8 cellular contexts compared by ENCODE assay signal in genomic region chr2:202609381-202610145, GRCh38. TPM values are rescaled to one million over a fixed set of nuclear protein-coding genes. Genes with fewer than 3 reads are reported as not detected.
DNase-seq lines count a peak whose midpoint lies in the region; ATAC-seq and TF ChIP-seq lines count a peak whose summit lies in the region.

No MANE protein-coding gene starts in this region.

- peak; percentile 46 for DNase-seq in CD14-positive monocyte (ENCODE audit: low spot score)
- DNase-seq in epidermal melanocyte (ENCODE audit: insufficient read length, low spot score), result peak; percentile 59
- no peak for DNase-seq in GOT3 (lab: John Stamatoyannopoulos, UW)
- no peak for DNase-seq in thyroid gland
- DNase-seq in ovary, result no peak
- no peak for DNase-seq in KBM-7

- H3K4me3 ChIP-seq in thyroid gland (replicated peaks in 1 of 3) (no peak overlapping the region), ovary (no peak overlapping the region)

- H3K4me1 ChIP-seq in thyroid gland, result no peaks in the 10 kb centered on the region
- peaks cover 2% of the 10 kb centered on the region for H3K4me1 ChIP-seq in ovary (ENCODE audit: insufficient read depth)

- intact Hi-C loops in CD14-positive monocyte (cut with micrococcal nuclease), result no loop called here
- intact Hi-C loops in thyroid gland (cut with DNase I), result no loop called here
- intact Hi-C loops in ovary (cut with DNase I), result no loop called here

- H3K27me3 ChIP-seq in thyroid gland (no peaks in the 10 kb centered on the region), ovary (no peaks in the 10 kb centered on the region)

- no peaks in the 10 kb centered on the region for H3K36me3 Mint-ChIP-seq in CD14-positive monocyte

- TF ChIP-seq CTCF in CD14-positive monocyte (IDR thresholded peaks at IDR 0.05), result no peak
- no peak for TF ChIP-seq CTCF in thyroid gland (IDR thresholded peaks at IDR 0.05)
- no peak for TF ChIP-seq CTCF in ovary (IDR thresholded peaks at IDR 0.05)

- no peak overlapping the region for H3K27ac ChIP-seq in thyroid gland
- no peak overlapping the region for H3K27ac ChIP-seq in ovary

- peaks cover 0 to 2% (median 2%) of the 10 kb centered on the region in 3 donors for H3K27me3 Mint-ChIP-seq in CD14-positive monocyte (ENCODE audit: low read depth in 3 of 3)

- peak overlapping the region; percentile 82 to 92 (median 90) for H3K27ac Mint-ChIP-seq in CD14-positive monocyte

- TF ChIP-seq POLR2A in thyroid gland (IDR thresholded peaks at IDR 0.05) (no peak), ovary (IDR thresholded peaks at IDR 0.05) (no peak)

- peak; percentile 97 for ATAC-seq in GM19395 (IDR thresholded peaks at IDR 0.05; ENCODE audit: unreplicated experiment)
- peak; percentile 95 for ATAC-seq in HG03280 (IDR thresholded peaks at IDR 0.05; ENCODE audit: unreplicated experiment)

- H3K9me3 ChIP-seq in thyroid gland (no peaks in the 10 kb centered on the region), ovary (no peaks in the 10 kb centered on the region)

- H3K4me3 Mint-ChIP-seq in CD14-positive monocyte, result peak overlapping the region in 1 of 2 donors; percentile 56

- no peak for TF ChIP-seq EP300 in ovary (IDR thresholded peaks at IDR 0.05)

- H3K36me3 ChIP-seq in thyroid gland (no peaks in the 10 kb centered on the region), ovary (no peaks in the 10 kb centered on the region)

- in situ Hi-C loops in KBM-7 (cut with MboI; ENCODE audit: low pct_unique_long_range_greater_than_20kb, low sequenced_read_pairs), result no loop called here

- 50 to 53% methylated on average over 3 of the region's 3 CpGs for WGBS in thyroid gland, 2 donors
- WGBS in ovary, 3 donors, result 59 to 65% (median 64%) methylated on average over 3 of the region's 3 CpGs

- peaks cover 0 to 3% (median 0%) of the 10 kb centered on the region in 7 donors for H3K9me3 Mint-ChIP-seq in CD14-positive monocyte

- peaks cover 47% of the 10 kb centered on the region for H3K4me1 Mint-ChIP-seq in CD14-positive monocyte

RNA-seq across cellular contexts. Expression of gene FAM117B, which starts 25.2 kb away (rescaled TPM):
- 1 to 10 TPM; 4.6 TPM for polyA plus RNA-seq in CD14-positive monocyte
- total RNA-seq in thyroid gland, result 10 to 100 TPM in 1 of 4 donors, 1 to 10 TPM in 3; 6.7 to 12.4 (median 7.7) TPM
- 10 to 100 TPM in 4 of 7 donors, 1 to 10 TPM in 3; 7.4 to 13.6 (median 10.2) TPM for total RNA-seq in ovary
- 1 to 10 TPM; 5.1 TPM for polyA plus RNA-seq in ovary

Comparison
In these comparisons a context has a peak if more than half of its experiments do, and no peak if none do; other contexts are left out.
1. DNase-seq: peak in CD14-positive monocyte (single experiment) and epidermal melanocyte (single experiment); none in GOT3 (single experiment), thyroid gland (0 of 2), ovary (0 of 5) and KBM-7 (single experiment).